Comparison of ENCODE assay signal across 8 cellular contexts in genomic region chr17:50169121-50169764, GRCh38. TPM values are rescaled to one million over a fixed set of nuclear protein-coding genes. Genes with fewer than 3 reads are reported as not detected.
DNase-seq lines count a peak whose midpoint lies in the region; ATAC-seq and TF ChIP-seq lines count a peak whose summit lies in the region.

No MANE protein-coding gene starts in this region.

- H3K4me1 Mint-ChIP-seq in chondrocyte (ENCODE audit: low read depth), result peaks cover 48% of the 10 kb centered on the region

- H3K4me1 ChIP-seq in thoracic aorta (ENCODE audit: control insufficient read depth in 1 of 2, low read depth in 2 of 2), result peaks cover 35 to 76% of the 10 kb centered on the region in 2 donors

- H3K27ac ChIP-seq in VCaP (no peak overlapping the region), thoracic aorta (peak overlapping the region; percentile 98 to 99)

- no peaks in the 10 kb centered on the region for H3K9me3 ChIP-seq in thoracic aorta

- H3K9me3 Mint-ChIP-seq in chondrocyte (ENCODE audit: low read depth), result no peaks in the 10 kb centered on the region

- H3K27me3 ChIP-seq in thoracic aorta (replicated peaks; ENCODE audit: insufficient read depth), result no peaks in the 10 kb centered on the region

- ATAC-seq in thoracic aorta (ENCODE audit: insufficient number of reproducible peaks, low FRiP score, low read depth), result no peak
- ATAC-seq in GM18498 (IDR thresholded peaks at IDR 0.05; ENCODE audit: unreplicated experiment), result no peak

- peaks cover 3% of the 10 kb centered on the region for H3K36me3 Mint-ChIP-seq in chondrocyte (ENCODE audit: low read depth)

- DNase-seq in activated T-cell treated with anti-CD3 and anti-CD28 coated beads for 1 hour (ENCODE audit: low read depth) (peak; percentile 36), activated T-cell treated with anti-CD3 and anti-CD28 coated beads for 4 hours (no peak), NCI-H2196 (lab: John Stamatoyannopoulos, UW; ENCODE audit: unreplicated experiment) (peak; percentile 45), chondrocyte (ENCODE audit: low spot score) (no peak), medulla oblongata (ENCODE audit: extremely low spot score) (peak; percentile 64), thoracic aorta (ENCODE audit: low spot score) (no peak)

- peak overlapping the region; percentile 60 for H3K27ac Mint-ChIP-seq in chondrocyte (ENCODE audit: unreplicated experiment)

- no peaks in the 10 kb centered on the region for H3K27me3 Mint-ChIP-seq in chondrocyte (ENCODE audit: low read depth)

- TF ChIP-seq CTCF in VCaP (conservative IDR thresholded peaks at IDR 0.05) (peak; percentile 88), chondrocyte (IDR thresholded peaks at IDR 0.05) (peak; percentile 85), thoracic aorta (IDR thresholded peaks at IDR 0.05) (peak; percentile 78)

- no peak overlapping the region for H3K4me3 ChIP-seq in thoracic aorta

- peaks cover 9% of the 10 kb centered on the region for H3K36me3 ChIP-seq in thoracic aorta

- H3K4me3 Mint-ChIP-seq in chondrocyte (ENCODE audit: unreplicated experiment), result no peak overlapping the region

RNA-seq across cellular contexts. Expression of gene SGCA, which starts 3.4 kb away (rescaled TPM):
- total RNA-seq in chondrocyte, result 0.85 to 5.5 TPM (median 1.3 TPM) in 3 replicates
- 100 to 1,000 TPM in 1 of 2 donors, 10 to 100 TPM in 1; 95.5 to 158 TPM for total RNA-seq in thoracic aorta

RNA-seq across cellular contexts. Expression of gene PPP1R9B, which starts 18.8 kb away (rescaled TPM):
- total RNA-seq in chondrocyte (75.4 to 84.2 TPM (median 79.3 TPM) in 3 replicates), thoracic aorta (10 to 100 TPM; 53.3 to 67.1 TPM)

RNA-seq across cellular contexts. Expression of gene COL1A1, which starts 32.2 kb away (rescaled TPM):
- total RNA-seq in chondrocyte (34,852 to 36,120 TPM (median 35,333 TPM) in 3 replicates), thoracic aorta (100 to 1,000 TPM; 261 to 270 TPM)

RNA-seq across cellular contexts. Expression of gene SAMD14, which starts 39.3 kb away (rescaled TPM):
- total RNA-seq in chondrocyte, result 26.0 to 29.4 TPM (median 27.6 TPM) in 3 replicates
- total RNA-seq in thoracic aorta, result 10 to 100 TPM in 1 of 2 donors, 1 to 10 TPM in 1; 9.7 to 11.5 TPM

Comparison
In these comparisons a context has a peak if more than half of its experiments do, and no peak if none do; other contexts are left out.
1. DNase-seq: peak in activated T-cell treated with anti-CD3 and anti-CD28 coated beads for 1 hour (single experiment), NCI-H2196 (single experiment) and medulla oblongata (single experiment); none in activated T-cell treated with anti-CD3 and anti-CD28 coated beads for 4 hours (single experiment), chondrocyte (single experiment) and thoracic aorta (single experiment).
2. RNA of gene SGCA, which starts 3.4 kb away (total RNA-seq): 95.5 to 158 TPM in thoracic aorta; 0.85 to 5.5 TPM in chondrocyte; every median in the first group is over 10 times any median in the second.
3. RNA of gene COL1A1, which starts 32.2 kb away (total RNA-seq): 34,852 to 36,120 TPM in chondrocyte; 261 to 270 TPM in thoracic aorta; every median in the first group is over 100 times any median in the second.
4. Peak in every context shown above with its lines, with median percentiles within 50 percentile points of each other: CTCF ChIP-seq.